Comparison of ENCODE assay signal across 18 cellular contexts in genomic region chr3:42690191-42690590, GRCh38. TPM values are rescaled to one million over a fixed set of nuclear protein-coding genes. Genes with fewer than 3 reads are reported as not detected.
"Had no signal": no experiment of that assay in that cellular context is flagged by ENCODE, and none has a peak within 500 bp of the region (broad histone marks: within the 10 kb centered on the region; RNA-seq: fewer than 3 reads in every experiment).

No MANE protein-coding gene starts in this region.

- H3K27ac ChIP-seq: brain microvascular endothelial cell, foreskin keratinocyte, neutrophil, skin epidermis, testis had no signal

- H3K4me1 ChIP-seq: foreskin keratinocyte had no signal

- H3K4me1 Mint-ChIP-seq: immature natural killer cell had no signal

- H3K36me3 ChIP-seq: brain microvascular endothelial cell, neutrophil had no signal

- H3K36me3 Mint-ChIP-seq: activated CD4-positive, alpha-beta memory T cell treated with anti-CD3 and anti-CD28 coated beads for 36 hours; activated naive CD8-positive, alpha-beta T cell treated with anti-CD3 and anti-CD28 coated beads, Interleukin-2, amount 10 ng/mL, durations not matched to agents 7 days and 5 days; immature natural killer cell had no signal

- H3K4me3 Mint-ChIP-seq: activated CD4-positive, alpha-beta memory T cell treated with anti-CD3 and anti-CD28 coated beads for 36 hours; activated CD4-positive, alpha-beta T cell treated with anti-CD3 and anti-CD28 coated beads for 36 hours; activated naive CD8-positive, alpha-beta T cell treated with anti-CD3 and anti-CD28 coated beads, Interleukin-2, amount 10 ng/mL, durations not matched to agents 7 days and 5 days; activated T-cell treated with anti-CD3 and anti-CD28 coated beads, Interleukin-2, amount 50 U/mL, for 4 hours; dendritic cell treated with granulocyte-macrophage colony-stimulating factor and Interleukin-4, amounts not matched to agents 40 ng/mL and 50 ng/mL, for 4 days; effector memory CD8-positive, alpha-beta T cell; immature natural killer cell had no signal

- H3K9me3 Mint-ChIP-seq: activated CD4-positive, alpha-beta memory T cell treated with anti-CD3 and anti-CD28 coated beads for 36 hours; activated naive CD8-positive, alpha-beta T cell treated with anti-CD3 and anti-CD28 coated beads, Interleukin-2, amount 10 ng/mL, durations not matched to agents 7 days and 5 days; activated T-cell treated with anti-CD3 and anti-CD28 coated beads, Interleukin-2, amount 50 U/mL, for 4 hours; dendritic cell treated with granulocyte-macrophage colony-stimulating factor and Interleukin-4, amounts not matched to agents 40 ng/mL and 50 ng/mL, for 4 days; effector memory CD8-positive, alpha-beta T cell; immature natural killer cell had no signal

- H3K4me3 ChIP-seq: lung, skin epidermis, testis had no signal

- H3K9me3 ChIP-seq: neutrophil, testis had no signal

- H3K27me3 ChIP-seq: testis had no signal

- ATAC-seq: activated CD4-positive, alpha-beta T cell treated with anti-CD3 and anti-CD28 coated beads for 36 hours; activated T-cell treated with anti-CD3 and anti-CD28 coated beads, Interleukin-2, amount 50 U/mL, for 4 hours; effector memory CD8-positive, alpha-beta T cell; foreskin keratinocyte; SK-N-SH treated with all-trans-retinoic acid at 6 μM for 48 hours; stimulated activated naive CD8-positive, alpha-beta T cell treated with anti-CD3 and anti-CD28 coated beads, Interleukin-15, Interleukin-2, amounts not matched to agents 100 U/mL and 50 U/mL, for 24 hours had no signal

- H3K27ac Mint-ChIP-seq: activated CD4-positive, alpha-beta memory T cell treated with anti-CD3 and anti-CD28 coated beads for 36 hours; activated CD4-positive, alpha-beta T cell treated with anti-CD3 and anti-CD28 coated beads for 36 hours; activated naive CD8-positive, alpha-beta T cell treated with anti-CD3 and anti-CD28 coated beads, Interleukin-2, amount 10 ng/mL, durations not matched to agents 7 days and 5 days; dendritic cell treated with granulocyte-macrophage colony-stimulating factor and Interleukin-4, amounts not matched to agents 40 ng/mL and 50 ng/mL, for 4 days; immature natural killer cell had no signal

- DNase-seq: activated CD4-positive, alpha-beta memory T cell treated with anti-CD3 and anti-CD28 coated beads for 36 hours; activated CD4-positive, alpha-beta T cell treated with anti-CD3 and anti-CD28 coated beads for 36 hours; activated gamma-delta T cell treated with Interleukin-2 at 50 U/mL for 16 hours; activated naive CD8-positive, alpha-beta T cell treated with anti-CD3 and anti-CD28 coated beads, Interleukin-2, amount 10 ng/mL, durations not matched to agents 7 days and 5 days; activated T-cell treated with anti-CD3 and anti-CD28 coated beads, Interleukin-2, amount 50 U/mL, for 4 hours; brain microvascular endothelial cell; effector memory CD8-positive, alpha-beta T cell; foreskin keratinocyte; immature natural killer cell; midbrain; stimulated activated naive CD8-positive, alpha-beta T cell treated with anti-CD3 and anti-CD28 coated beads, Interleukin-15, Interleukin-2, amounts not matched to agents 100 U/mL and 50 U/mL, for 24 hours; testis had no signal

RNA-seq across cellular contexts. Expression of gene KLHL40, which starts 4.9 kb away (rescaled TPM):
- total RNA-seq: activated CD4-positive, alpha-beta memory T cell treated with anti-CD3 and anti-CD28 coated beads for 36 hours; activated CD4-positive, alpha-beta T cell treated with anti-CD3 and anti-CD28 coated beads for 36 hours; activated naive CD8-positive, alpha-beta T cell treated with anti-CD3 and anti-CD28 coated beads, Interleukin-2, amount 10 ng/mL, durations not matched to agents 7 days and 5 days; activated T-cell treated with anti-CD3 and anti-CD28 coated beads, Interleukin-2, amount 50 U/mL, for 4 hours; foreskin keratinocyte; lung; T-helper 1 cell treated with Interleukin-12 subunit alpha and Interleukin-12 subunit beta and Interleukin-4 antibody, amounts not matched to agents 30 ng/mL and 1 ng/mL, for 36 hours had no signal
- polyA plus RNA-seq: foreskin keratinocyte, immature natural killer cell had no signal

RNA-seq across cellular contexts. Expression of gene HHATL, which starts 12.4 kb away (rescaled TPM):
- total RNA-seq: activated CD4-positive, alpha-beta memory T cell treated with anti-CD3 and anti-CD28 coated beads for 36 hours; activated CD4-positive, alpha-beta T cell treated with anti-CD3 and anti-CD28 coated beads for 36 hours; activated naive CD8-positive, alpha-beta T cell treated with anti-CD3 and anti-CD28 coated beads, Interleukin-2, amount 10 ng/mL, durations not matched to agents 7 days and 5 days; activated T-cell treated with anti-CD3 and anti-CD28 coated beads, Interleukin-2, amount 50 U/mL, for 4 hours; foreskin keratinocyte; T-helper 1 cell treated with Interleukin-12 subunit alpha and Interleukin-12 subunit beta and Interleukin-4 antibody, amounts not matched to agents 30 ng/mL and 1 ng/mL, for 36 hours had no signal
- polyA plus RNA-seq: foreskin keratinocyte, immature natural killer cell had no signal
